Comparison of ENCODE assay signal across 1 cellular context in the genomic region with DNA sequence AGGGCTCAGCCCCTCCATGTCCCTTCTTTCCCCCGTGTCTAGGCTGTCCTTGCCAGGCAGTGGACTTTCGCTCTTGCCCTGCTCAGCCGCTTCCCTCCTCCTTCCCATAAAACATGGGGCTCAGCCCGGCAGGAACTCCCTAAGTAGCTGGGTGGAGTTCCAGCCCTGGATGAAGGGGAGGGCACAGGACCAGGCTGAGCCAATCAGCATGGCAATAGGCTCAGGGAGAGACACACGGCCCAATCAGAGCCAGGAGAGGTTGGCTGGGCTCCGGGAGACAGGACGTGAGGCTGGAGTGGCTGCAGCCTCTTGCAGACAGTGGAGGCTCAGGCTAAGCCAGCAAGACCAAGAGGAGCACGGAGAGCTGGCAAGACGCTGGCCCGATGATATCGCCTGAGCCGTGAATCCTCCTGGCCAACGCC.
TF ChIP-seq lines count a peak whose summit lies in the region.

No MANE protein-coding gene starts in this region.

TF ChIP-seq in H1, 55 proteins besides CTCF, POLR2A, EP300 and RAD21 (continued from another document):
- TF ChIP-seq, protein P1, sequence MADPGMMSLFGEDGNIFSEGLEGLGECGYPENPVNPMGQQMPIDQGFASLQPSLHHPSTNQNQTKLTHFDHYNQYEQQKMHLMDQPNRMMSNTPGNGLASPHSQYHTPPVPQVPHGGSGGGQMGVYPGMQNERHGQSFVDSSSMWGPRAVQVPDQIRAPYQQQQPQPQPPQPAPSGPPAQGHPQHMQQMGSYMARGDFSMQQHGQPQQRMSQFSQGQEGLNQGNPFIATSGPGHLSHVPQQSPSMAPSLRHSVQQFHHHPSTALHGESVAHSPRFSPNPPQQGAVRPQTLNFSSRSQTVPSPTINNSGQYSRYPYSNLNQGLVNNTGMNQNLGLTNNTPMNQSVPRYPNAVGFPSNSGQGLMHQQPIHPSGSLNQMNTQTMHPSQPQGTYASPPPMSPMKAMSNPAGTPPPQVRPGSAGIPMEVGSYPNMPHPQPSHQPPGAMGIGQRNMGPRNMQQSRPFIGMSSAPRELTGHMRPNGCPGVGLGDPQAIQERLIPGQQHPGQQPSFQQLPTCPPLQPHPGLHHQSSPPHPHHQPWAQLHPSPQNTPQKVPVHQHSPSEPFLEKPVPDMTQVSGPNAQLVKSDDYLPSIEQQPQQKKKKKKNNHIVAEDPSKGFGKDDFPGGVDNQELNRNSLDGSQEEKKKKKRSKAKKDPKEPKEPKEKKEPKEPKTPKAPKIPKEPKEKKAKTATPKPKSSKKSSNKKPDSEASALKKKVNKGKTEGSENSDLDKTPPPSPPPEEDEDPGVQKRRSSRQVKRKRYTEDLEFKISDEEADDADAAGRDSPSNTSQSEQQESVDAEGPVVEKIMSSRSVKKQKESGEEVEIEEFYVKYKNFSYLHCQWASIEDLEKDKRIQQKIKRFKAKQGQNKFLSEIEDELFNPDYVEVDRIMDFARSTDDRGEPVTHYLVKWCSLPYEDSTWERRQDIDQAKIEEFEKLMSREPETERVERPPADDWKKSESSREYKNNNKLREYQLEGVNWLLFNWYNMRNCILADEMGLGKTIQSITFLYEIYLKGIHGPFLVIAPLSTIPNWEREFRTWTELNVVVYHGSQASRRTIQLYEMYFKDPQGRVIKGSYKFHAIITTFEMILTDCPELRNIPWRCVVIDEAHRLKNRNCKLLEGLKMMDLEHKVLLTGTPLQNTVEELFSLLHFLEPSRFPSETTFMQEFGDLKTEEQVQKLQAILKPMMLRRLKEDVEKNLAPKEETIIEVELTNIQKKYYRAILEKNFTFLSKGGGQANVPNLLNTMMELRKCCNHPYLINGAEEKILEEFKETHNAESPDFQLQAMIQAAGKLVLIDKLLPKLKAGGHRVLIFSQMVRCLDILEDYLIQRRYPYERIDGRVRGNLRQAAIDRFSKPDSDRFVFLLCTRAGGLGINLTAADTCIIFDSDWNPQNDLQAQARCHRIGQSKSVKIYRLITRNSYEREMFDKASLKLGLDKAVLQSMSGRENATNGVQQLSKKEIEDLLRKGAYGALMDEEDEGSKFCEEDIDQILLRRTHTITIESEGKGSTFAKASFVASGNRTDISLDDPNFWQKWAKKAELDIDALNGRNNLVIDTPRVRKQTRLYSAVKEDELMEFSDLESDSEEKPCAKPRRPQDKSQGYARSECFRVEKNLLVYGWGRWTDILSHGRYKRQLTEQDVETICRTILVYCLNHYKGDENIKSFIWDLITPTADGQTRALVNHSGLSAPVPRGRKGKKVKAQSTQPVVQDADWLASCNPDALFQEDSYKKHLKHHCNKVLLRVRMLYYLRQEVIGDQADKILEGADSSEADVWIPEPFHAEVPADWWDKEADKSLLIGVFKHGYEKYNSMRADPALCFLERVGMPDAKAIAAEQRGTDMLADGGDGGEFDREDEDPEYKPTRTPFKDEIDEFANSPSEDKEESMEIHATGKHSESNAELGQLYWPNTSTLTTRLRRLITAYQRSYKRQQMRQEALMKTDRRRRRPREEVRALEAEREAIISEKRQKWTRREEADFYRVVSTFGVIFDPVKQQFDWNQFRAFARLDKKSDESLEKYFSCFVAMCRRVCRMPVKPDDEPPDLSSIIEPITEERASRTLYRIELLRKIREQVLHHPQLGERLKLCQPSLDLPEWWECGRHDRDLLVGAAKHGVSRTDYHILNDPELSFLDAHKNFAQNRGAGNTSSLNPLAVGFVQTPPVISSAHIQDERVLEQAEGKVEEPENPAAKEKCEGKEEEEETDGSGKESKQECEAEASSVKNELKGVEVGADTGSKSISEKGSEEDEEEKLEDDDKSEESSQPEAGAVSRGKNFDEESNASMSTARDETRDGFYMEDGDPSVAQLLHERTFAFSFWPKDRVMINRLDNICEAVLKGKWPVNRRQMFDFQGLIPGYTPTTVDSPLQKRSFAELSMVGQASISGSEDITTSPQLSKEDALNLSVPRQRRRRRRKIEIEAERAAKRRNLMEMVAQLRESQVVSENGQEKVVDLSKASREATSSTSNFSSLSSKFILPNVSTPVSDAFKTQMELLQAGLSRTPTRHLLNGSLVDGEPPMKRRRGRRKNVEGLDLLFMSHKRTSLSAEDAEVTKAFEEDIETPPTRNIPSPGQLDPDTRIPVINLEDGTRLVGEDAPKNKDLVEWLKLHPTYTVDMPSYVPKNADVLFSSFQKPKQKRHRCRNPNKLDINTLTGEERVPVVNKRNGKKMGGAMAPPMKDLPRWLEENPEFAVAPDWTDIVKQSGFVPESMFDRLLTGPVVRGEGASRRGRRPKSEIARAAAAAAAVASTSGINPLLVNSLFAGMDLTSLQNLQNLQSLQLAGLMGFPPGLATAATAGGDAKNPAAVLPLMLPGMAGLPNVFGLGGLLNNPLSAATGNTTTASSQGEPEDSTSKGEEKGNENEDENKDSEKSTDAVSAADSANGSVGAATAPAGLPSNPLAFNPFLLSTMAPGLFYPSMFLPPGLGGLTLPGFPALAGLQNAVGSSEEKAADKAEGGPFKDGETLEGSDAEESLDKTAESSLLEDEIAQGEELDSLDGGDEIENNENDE (IDR thresholded peaks at IDR 0.05; ENCODE audit: insufficient replicate concordance, low read length) = no peak
- TF ChIP-seq SUZ12 (IDR thresholded peaks at IDR 0.05; ENCODE audit: low read length) (no peak), CREB1 (IDR thresholded peaks at IDR 0.05) (no peak), SP1 (IDR thresholded peaks at IDR 0.05; ENCODE audit: low read depth, low read length) (peak; percentile 92), CBX8 (IDR thresholded peaks at IDR 0.05; ENCODE audit: borderline replicate concordance, low read depth, low read length) (no peak), CEBPB (IDR thresholded peaks at IDR 0.05; ENCODE audit: low read depth, low read length) (no peak), YY1 (IDR thresholded peaks at IDR 0.05; ENCODE audit: low read depth, low read length) (0 out of 2 replicates have a peak, but pooled peaks have one; percentile 45), BCL11A (IDR thresholded peaks at IDR 0.05; ENCODE audit: low read depth in 2 of 2, low read length in 2 of 2) (no peak), MAFK (IDR thresholded peaks at IDR 0.05; ENCODE audit: low read depth, low read length) (no peak), SIX5 (IDR thresholded peaks at IDR 0.05; ENCODE audit: low read depth, low read length) (no peak), JUND (IDR thresholded peaks at IDR 0.05; ENCODE audit: low read length) (no peak), SP2 (IDR thresholded peaks at IDR 0.05; ENCODE audit: low read length) (peak; percentile 48; the same call in 1 of the 2 replicates), ZNF274 (IDR thresholded peaks at IDR 0.05; ENCODE audit: borderline replicate concordance, extremely low read depth, low read length) (no peak)
- TF ChIP-seq, protein P2, sequence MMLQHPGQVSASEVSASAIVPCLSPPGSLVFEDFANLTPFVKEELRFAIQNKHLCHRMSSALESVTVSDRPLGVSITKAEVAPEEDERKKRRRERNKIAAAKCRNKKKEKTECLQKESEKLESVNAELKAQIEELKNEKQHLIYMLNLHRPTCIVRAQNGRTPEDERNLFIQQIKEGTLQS (IDR thresholded peaks at IDR 0.05; ENCODE audit: insufficient read depth, low read depth, low read length) = no peak
TF ChIP-seq in H1: peak in this region for 5.
